1 cellular context compared by ENCODE assay signal in genomic region chr3:12190221-12190807, GRCh38.
TF ChIP-seq lines count a peak whose summit lies in the region.

No MANE protein-coding gene starts in this region.

TF ChIP-seq in K562, 482 proteins besides CTCF, POLR2A, EP300 and RAD21:
- TF ChIP-seq HNRNPLL (IDR thresholded peaks at IDR 0.05; ENCODE audit: low read depth, low read length, poor library complexity, severe bottlenecking) = peak; percentile 15
- TF ChIP-seq FOXP1 (CRISPR knock-in tag; IDR thresholded peaks at IDR 0.05) = no peak
